19 cellular contexts compared by ENCODE assay signal in the genomic region with DNA sequence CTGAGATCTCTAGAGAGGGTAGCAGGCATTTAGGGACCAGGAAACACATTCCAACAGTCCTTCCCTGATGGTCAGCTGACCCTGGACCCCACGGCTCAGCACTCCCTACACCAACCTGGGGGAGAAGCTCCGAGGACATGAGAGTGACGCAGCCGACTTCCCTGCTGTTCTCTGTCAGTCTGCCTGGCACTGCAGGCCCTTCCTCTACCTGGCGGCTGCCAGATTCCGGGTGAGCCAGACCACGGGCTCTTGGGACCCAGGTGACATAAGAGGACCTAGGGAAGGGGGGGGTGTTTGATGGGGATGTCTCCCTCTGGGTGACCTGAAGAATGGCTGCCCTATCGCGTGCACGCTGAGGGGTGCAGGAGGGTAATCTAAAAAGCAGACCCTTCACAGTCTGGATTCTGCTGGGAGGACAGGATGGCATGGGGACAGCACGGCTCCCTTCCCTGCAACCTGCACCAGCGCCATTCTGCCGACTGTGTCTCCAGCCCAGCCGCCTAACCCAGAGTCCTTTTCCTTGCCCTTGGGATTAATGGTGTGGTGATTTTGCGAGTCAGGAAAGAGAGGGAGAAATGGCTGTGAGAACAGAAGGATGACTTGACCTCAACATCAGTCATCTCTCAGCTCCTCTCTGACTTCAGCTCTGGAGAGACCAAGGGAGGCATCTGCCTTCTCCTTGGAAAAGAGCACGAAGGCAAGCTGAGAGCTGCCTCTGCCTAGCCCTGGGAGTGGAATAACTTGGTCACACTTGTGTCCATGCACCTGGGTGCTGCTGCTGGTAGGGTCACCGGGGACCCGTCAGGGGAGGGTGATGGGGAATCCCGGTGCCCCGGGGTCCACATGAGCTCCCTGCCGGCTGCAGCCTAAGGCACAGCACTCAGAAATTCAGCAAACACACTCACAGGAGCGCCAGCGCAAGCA.
A peak's percentile ranks its signal among the peaks of the same experiment; 100 is the strongest.
DNase-seq lines count a peak whose midpoint lies in the region; ATAC-seq, FAIRE-seq and TF ChIP-seq lines count a peak whose summit lies in the region.
"Had no signal": no experiment of that assay in that cellular context is flagged by ENCODE, and none has a peak within 500 bp of the region (broad histone marks: within the 10 kb centered on the region; RNA-seq: fewer than 3 reads in every experiment).

No MANE protein-coding gene starts in this region.

- in situ Hi-C loops in HepG2 (cut with HindIII; ENCODE audit: extremely low pct_ligation_motif_present, low pct_unique_long_range_greater_than_20kb): no loop called here

- H3K4me3 ChIP-seq in HepG2 (replicated peaks in 1 of 3; ENCODE audit: insufficient read depth in 1 of 3, low read depth in 2 of 3, low read length in 3 of 3): peak overlapping the region; percentile 18 to 67 (median 43); a peak in 4 of 6 replicates
- H3K4me3 ChIP-seq in right lobe of liver: no peak overlapping the region
- no peak overlapping the region for H3K4me3 ChIP-seq in right cardiac atrium (ENCODE audit: low read length)
- H3K4me3 ChIP-seq in osteoblast (ENCODE audit: insufficient read depth, low read length): no peak overlapping the region
- H3K4me3 ChIP-seq in aorta (ENCODE audit: low read length in 2 of 2): no peak overlapping the region

- no peak for TF ChIP-seq RAD21 in HepG2 (CRISPR knock-in tag; IDR thresholded peaks at IDR 0.05)

- TF ChIP-seq POLR2A in HepG2 (IDR thresholded peaks at IDR 0.05; ENCODE audit: insufficient read depth in 1 of 2, low read depth in 2 of 2, low read length in 2 of 2) (no peak), right lobe of liver (IDR thresholded peaks at IDR 0.05) (no peak)

- no TSS peak for BruUV-seq in HepG2 (replicated peaks; lab: Mats Ljungman, UMichigan)

- peaks cover 20% of the 10 kb centered on the region for H3K4me1 ChIP-seq in HepG2 (ENCODE audit: insufficient read depth, low read length)
- no peaks in the 10 kb centered on the region for H3K4me1 ChIP-seq in right lobe of liver
- H3K4me1 ChIP-seq in right cardiac atrium (ENCODE audit: control insufficient read depth, insufficient read depth, low read length): peaks cover 8% of the 10 kb centered on the region
- H3K4me1 ChIP-seq in osteoblast (ENCODE audit: insufficient read depth, low read length): no peaks in the 10 kb centered on the region
- no peaks in the 10 kb centered on the region for H3K4me1 ChIP-seq in aorta (ENCODE audit: control insufficient read depth in 1 of 2, insufficient read depth in 2 of 2, low read length in 2 of 2)

- no peaks in the 10 kb centered on the region for H4K20me1 ChIP-seq in HepG2 (ENCODE audit: insufficient read depth, low read length)
- H4K20me1 ChIP-seq in osteoblast (ENCODE audit: insufficient read depth, low read length): no peaks in the 10 kb centered on the region

- H3K79me2 ChIP-seq in HepG2 (ENCODE audit: insufficient read depth, low read length): no peaks in the 10 kb centered on the region
- H3K79me2 ChIP-seq in osteoblast (ENCODE audit: insufficient read depth, low read length): no peaks in the 10 kb centered on the region

- FAIRE-seq in HepG2 (lab: Jason Lieb, UNC): no peak
- FAIRE-seq: H54, HTR-8/SVneo, islet of Langerhans, urothelium cell line had no signal

- DNase-seq in HepG2 (ENCODE audit: low spot score) (no peak), right lobe of liver (no peak), right cardiac atrium (peak in 2 of 3 donors; percentile 32 to 43), osteoblast (ENCODE audit: insufficient read length, low spot score, missing footprints) (peak; percentile 70), aorta (peak; percentile 13 to 55), DMS79 (lab: John Stamatoyannopoulos, UW) (no peak), NCI-H2171 treated with DMSO at 0.1 percent for 48 hours (lab: John Stamatoyannopoulos, UW) (no peak)
- DNase-seq: activated CD4-positive, alpha-beta T cell treated with anti-CD3 and anti-CD28 coated beads for 4 hours; activated naive CD8-positive, alpha-beta T cell treated with anti-CD3 and anti-CD28 coated beads, Interleukin-2, amount 10 ng/mL, durations not matched to agents 7 days and 5 days; activated T-cell treated with anti-CD3 and anti-CD28 coated beads, Interleukin-2, amount 50 U/mL, for 24 hours; central memory CD4-positive, alpha-beta T cell; NCI-H187 treated with DMSO at 0.1 percent for 48 hours; stimulated activated CD4-positive, alpha-beta T cell treated with anti-CD3 and anti-CD28 coated beads, Interleukin-2, amount 100 ng/mL, for 48 hours; T-helper 9 cell had no signal

- H2AFZ ChIP-seq in HepG2 (ENCODE audit: low read length): no peak overlapping the region
- H2AFZ ChIP-seq in osteoblast (ENCODE audit: low read length): no peak overlapping the region

- ATAC-seq in HepG2 (no peak; the same call in 2 of the 3 replicates), right lobe of liver (no peak), right cardiac atrium (no peak), aorta (ENCODE audit: low FRiP score) (no peak), HG03196 (IDR thresholded peaks at IDR 0.05; ENCODE audit: unreplicated experiment) (no peak)

- no peak overlapping the region; the same call in 1 of the 2 replicates for H3K9ac ChIP-seq in HepG2 (ENCODE audit: insufficient read depth, low read depth, low read length)

- intact Hi-C loops in HepG2 (cut with micrococcal nuclease; ENCODE audit: unreplicated experiment): no loop called here
- intact Hi-C loops in right lobe of liver (cut with DNase I): no loop called here
- intact Hi-C loops in right cardiac atrium (cut with DNase I): no loop called here
- intact Hi-C loops in aorta (cut with DNase I): no loop called here

- CTCF ChIA-PET in HepG2 (lab: Yijun Ruan, JAX; ENCODE audit: low intra/inter-chr PET ratio, low total read pairs): no interaction called here

- no peaks in the 10 kb centered on the region for H3K36me3 ChIP-seq in HepG2 (replicated peaks in 1 of 2; ENCODE audit: control insufficient read depth in 1 of 2, insufficient read depth in 2 of 2, low read length in 2 of 2)
- H3K36me3 ChIP-seq in right lobe of liver: no peaks in the 10 kb centered on the region
- H3K36me3 ChIP-seq in osteoblast (ENCODE audit: insufficient read depth, low read length): no peaks in the 10 kb centered on the region
- no peaks in the 10 kb centered on the region for H3K36me3 ChIP-seq in aorta (ENCODE audit: control insufficient read depth in 1 of 2, insufficient read depth in 2 of 2, low read length in 1 of 2)

- TF ChIP-seq CTCF in HepG2 (CRISPR knock-in tag; IDR thresholded peaks at IDR 0.05): no peak
- TF ChIP-seq CTCF in right lobe of liver (IDR thresholded peaks at IDR 0.05): no peak
- no peak for TF ChIP-seq CTCF in osteoblast (IDR thresholded peaks at IDR 0.05; ENCODE audit: extremely low read depth, low read depth, low read length)

- H3K27ac ChIP-seq in HepG2 (ENCODE audit: extremely low read length, insufficient read depth, low read length): no peak overlapping the region
- H3K27ac ChIP-seq in right lobe of liver: no peak overlapping the region
- peak overlapping the region; percentile 48 for H3K27ac ChIP-seq in right cardiac atrium (ENCODE audit: low read length)
- H3K27ac ChIP-seq in osteoblast (ENCODE audit: low read depth, low read length): no peak overlapping the region
- H3K27ac ChIP-seq in aorta (ENCODE audit: low read depth in 1 of 2, low read length in 2 of 2): no peak overlapping the region

- H3K4me2 ChIP-seq in HepG2 (ENCODE audit: low read depth, low read length) (peak overlapping the region; percentile 78), osteoblast (ENCODE audit: insufficient read depth, low read length) (no peak overlapping the region)

- no peak for TF ChIP-seq EP300 in HepG2 (IDR thresholded peaks at IDR 0.05; ENCODE audit: low read depth in 2 of 2, low read length in 2 of 2)
- no peak for TF ChIP-seq EP300 in HepG2 (CRISPR knock-in tag; IDR thresholded peaks at IDR 0.05; ENCODE audit: borderline replicate concordance)

- 74% methylated on average over 11 of the region's 23 CpGs for WGBS in HepG2 (ENCODE audit: low lambda C conversion rate)
- 72% methylated on average over 8 of the region's 23 CpGs for WGBS in right lobe of liver (ENCODE audit: insufficient coverage, low coverage, low lambda C conversion rate, missing lambda C conversion rate)
- WGBS in right cardiac atrium: 75% methylated on average over 23 of the region's 23 CpGs
- 91 to 95% methylated on average over 23 of the region's 23 CpGs for WGBS in aorta, 2 donors

- POLR2A ChIA-PET in HepG2 (lab: Yijun Ruan, JAX): interaction anchor here (1.0 to 1.5 kb wide), 2 partner anchors 8 to 10 kb away, joined by 3 read pairs; no protein-coding TSS in a partner anchor

- H3K9me3 ChIP-seq in HepG2 (ENCODE audit: low read length): no peaks in the 10 kb centered on the region
- no peaks in the 10 kb centered on the region for H3K9me3 ChIP-seq in right lobe of liver
- H3K9me3 ChIP-seq in right cardiac atrium (ENCODE audit: control insufficient read depth, low read length): no peaks in the 10 kb centered on the region
- H3K9me3 ChIP-seq in osteoblast (ENCODE audit: low read depth, low read length): no peaks in the 10 kb centered on the region
- no peaks in the 10 kb centered on the region for H3K9me3 ChIP-seq in aorta (ENCODE audit: control insufficient read depth, low read length)

- H3K27me3 ChIP-seq in HepG2 (ENCODE audit: control insufficient read depth in 1 of 2, insufficient read depth in 2 of 2, low read length in 2 of 2) (peaks cover 0 to 10% of the 10 kb centered on the region in 2 experiments; a peak in 3 of 5 replicates), right lobe of liver (no peaks in the 10 kb centered on the region), right cardiac atrium (ENCODE audit: control insufficient read depth, insufficient read depth) (no peaks in the 10 kb centered on the region), osteoblast (ENCODE audit: insufficient read depth, low read length) (no peaks in the 10 kb centered on the region), aorta (ENCODE audit: control insufficient read depth in 1 of 2, insufficient read depth in 2 of 2, low read length in 1 of 2) (no peaks in the 10 kb centered on the region)

TF ChIP-seq in HepG2, 621 proteins besides CTCF, POLR2A, EP300 and RAD21:
- TF ChIP-seq MXD1 (CRISPR knock-in tag; IDR thresholded peaks at IDR 0.05) (0 out of 2 replicates have a peak, but pooled peaks have one; percentile 35), ZNF143 (CRISPR knock-in tag; IDR thresholded peaks at IDR 0.05) (no peak), HIVEP1 (CRISPR knock-in tag; IDR thresholded peaks at IDR 0.05) (peak; percentile 53; the same call in 1 of the 2 replicates)

Comparison
In these comparisons a context has a peak if more than half of its experiments do, and no peak if none do; other contexts are left out.
1. H3K4me3 ChIP-seq: peak in HepG2 (3 of 3); none in right lobe of liver (0 of 3), right cardiac atrium (single experiment), osteoblast (single experiment) and aorta (0 of 2).
2. DNase-seq: peak in right cardiac atrium (2 of 3), osteoblast (single experiment) and aorta (2 of 2); none in HepG2 (single experiment), right lobe of liver (0 of 3), DMS79 (single experiment) and NCI-H2171 treated with DMSO at 0.1 percent for 48 hours (single experiment).